Comparison of ENCODE assay signal across 16 cellular contexts in the genomic region with DNA sequence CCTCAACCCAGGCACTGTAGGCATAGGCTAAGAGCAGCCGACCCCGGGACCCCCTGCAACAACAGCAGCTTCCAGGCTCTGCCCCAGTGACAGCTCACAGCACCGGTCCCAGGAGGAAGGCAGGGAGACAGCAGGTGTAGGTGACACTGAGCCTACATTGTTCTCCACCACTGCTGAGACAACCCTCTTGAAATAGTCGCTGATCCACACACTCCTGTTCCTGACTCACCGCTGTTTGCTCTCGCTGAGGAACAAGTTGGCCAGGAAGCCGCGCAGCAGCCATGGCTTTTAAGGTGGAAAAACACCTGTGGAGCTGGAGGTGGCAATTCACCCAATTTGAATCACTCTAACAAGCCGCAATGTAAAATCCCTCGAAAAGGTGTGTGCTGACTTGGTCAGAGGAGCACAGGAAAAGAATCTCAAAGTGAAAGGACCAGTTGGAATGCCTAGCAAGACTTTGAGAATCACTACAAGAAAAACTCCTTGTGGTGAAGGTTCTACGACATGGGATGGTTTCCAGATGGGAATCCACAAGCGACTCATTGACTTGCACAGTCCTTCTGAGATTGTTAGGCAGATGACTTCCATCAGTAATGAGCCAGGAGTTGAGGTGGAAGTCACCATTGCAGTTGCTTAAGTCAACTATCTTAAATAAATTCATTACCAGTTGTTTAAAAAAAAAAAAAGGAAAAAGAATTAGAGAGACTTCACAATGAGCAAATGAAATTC.
DNase-seq lines count a peak whose midpoint lies in the region; ATAC-seq and TF ChIP-seq lines count a peak whose summit lies in the region.
"Had no signal": no experiment of that assay in that cellular context is flagged by ENCODE, and none has a peak within 500 bp of the region (broad histone marks: within the 10 kb centered on the region; RNA-seq: fewer than 3 reads in every experiment).

No MANE protein-coding gene starts in this region.

- H4K5ac ChIP-seq in IMR-90 (ENCODE audit: low read depth, low read length) = no peak overlapping the region

- in situ Hi-C loops in IMR-90 (cut with MboI; ENCODE audit: low sequenced_read_pairs) = no loop called here

- no peaks in the 10 kb centered on the region for H4K20me1 ChIP-seq in IMR-90 (ENCODE audit: insufficient read depth, low read length)

- H3K4me3 ChIP-seq in IMR-90 (ENCODE audit: insufficient read depth, low read depth, low read length) = no peak overlapping the region
- H3K4me3 ChIP-seq in fibroblast of the aortic adventitia (ENCODE audit: low read depth, low read length) = no peak overlapping the region
- H3K4me3 ChIP-seq: hepatocyte, thoracic aorta had no signal

- no peak overlapping the region for H2BK120ac ChIP-seq in IMR-90 (ENCODE audit: low read depth, low read length)

- no peak overlapping the region for H4K8ac ChIP-seq in IMR-90 (ENCODE audit: low read depth in 2 of 2, low read length in 2 of 2)

- H3K9me1 ChIP-seq in IMR-90 (ENCODE audit: insufficient read depth, low read length) = no peaks in the 10 kb centered on the region

- CTCF ChIA-PET in IMR-90 (lab: Yijun Ruan, JAX) = no interaction called here

- no peak overlapping the region for H2AFZ ChIP-seq in IMR-90 (replicated peaks; ENCODE audit: low read length, poor library complexity)
- H2AFZ ChIP-seq: hepatocyte had no signal

- H2BK5ac ChIP-seq in IMR-90 (ENCODE audit: low read depth, low read length, poor library complexity, severe bottlenecking) = no peak overlapping the region

- no peak overlapping the region; the same call in 1 of the 2 replicates for H3K4ac ChIP-seq in IMR-90 (ENCODE audit: low read depth, low read length)

- H2BK15ac ChIP-seq in IMR-90 (ENCODE audit: low read depth, low read length) = no peak overlapping the region

- TF ChIP-seq POLR2A in IMR-90 (IDR thresholded peaks at IDR 0.05; ENCODE audit: low read depth, low read length) = no peak

- H3K27ac ChIP-seq in IMR-90 (ENCODE audit: insufficient read depth, low read length) = no peak overlapping the region
- H3K27ac ChIP-seq: hepatocyte, thoracic aorta had no signal

- H2BK20ac ChIP-seq in IMR-90 (ENCODE audit: low read depth, low read length) = no peak overlapping the region

- DNase-seq in DMS153 (lab: John Stamatoyannopoulos, UW) = peak; percentile 77
- peak; percentile 40 for DNase-seq in IMR-90
- DNase-seq in SHP77 treated with DMSO at 0.1 percent for 48 hours (lab: John Stamatoyannopoulos, UW) = peak; percentile 23
- DNase-seq in fibroblast of the aortic adventitia (ENCODE audit: low read depth) = peak; percentile 51
- DNase-seq in posterior cingulate gyrus = no peak
- DNase-seq: activated CD4-positive, alpha-beta T cell treated with anti-CD3 and anti-CD28 coated beads, Interleukin-2, amount 50 U/mL, for 1 hour; activated naive CD4-positive, alpha-beta T cell; Caco-2; dermis blood vessel endothelial cell; left cardiac atrium; NCI-H2227 treated with DMSO at 0.1 percent for 48 hours had no signal

- no peak overlapping the region for H3K4me2 ChIP-seq in IMR-90 (ENCODE audit: low read depth, low read length)
- H3K4me2 ChIP-seq: hepatocyte had no signal

- TF ChIP-seq CTCF in IMR-90 (conservative IDR thresholded peaks at IDR 0.05; ENCODE audit: low read depth, low read length) = no peak
- no peak for TF ChIP-seq CTCF in fibroblast of the aortic adventitia (IDR thresholded peaks at IDR 0.05; ENCODE audit: insufficient read depth, low read length)

- no peak overlapping the region for H3K9ac ChIP-seq in IMR-90 (ENCODE audit: low read depth, low read length)

- peak overlapping the region; percentile 50 for H2AK9ac ChIP-seq in IMR-90 (replicated peaks; ENCODE audit: low read depth, low read length, poor library complexity)

- no peaks in the 10 kb centered on the region for H3K4me1 ChIP-seq in IMR-90 (ENCODE audit: control insufficient read depth, insufficient read depth, low read length)
- H3K4me1 ChIP-seq: Caco-2 had no signal

- no peak overlapping the region for H3K23ac ChIP-seq in IMR-90 (ENCODE audit: low read depth, low read length)

- intact Hi-C loops in IMR-90 (cut with micrococcal nuclease) = no loop called here
- intact Hi-C loops in posterior cingulate gyrus (cut with DNase I) = no loop called here

- BruUV-seq in IMR-90 (replicated peaks; lab: Mats Ljungman, UMichigan) = no TSS peak

- 100% methylated on average over 1 of the region's 12 CpGs; no CpG with 5 or more reads in 1 of the 2 experiments for WGBS in IMR-90 (ENCODE audit: extremely low coverage in 2 of 2, insufficient read length in 1 of 2), 2 experiments

- no peak overlapping the region for H3K56ac ChIP-seq in IMR-90 (ENCODE audit: extremely low read depth, insufficient read depth, low read length)

- ATAC-seq in IMR-90 (ENCODE audit: low read depth) (no peak), HG02970 (IDR thresholded peaks at IDR 0.05; ENCODE audit: low FRiP score, unreplicated experiment) (no peak), HG02798 (IDR thresholded peaks at IDR 0.05; ENCODE audit: poor library complexity, unreplicated experiment) (no peak), HG02610 (IDR thresholded peaks at IDR 0.05; ENCODE audit: unreplicated experiment) (no peak)
- ATAC-seq: left cardiac atrium had no signal

- POLR2A ChIA-PET in IMR-90 (lab: Charles Lee; ENCODE audit: unreplicated experiment) = no interaction called here

- H3K79me1 ChIP-seq in IMR-90 (ENCODE audit: low read depth in 1 of 2, low read length in 2 of 2) = no peaks in the 10 kb centered on the region

- no peak for TF ChIP-seq RAD21 in IMR-90 (IDR thresholded peaks at IDR 0.05; ENCODE audit: low read length)

- H2AK5ac ChIP-seq in IMR-90 (ENCODE audit: low read depth, low read length) = no peak overlapping the region

- H3K18ac ChIP-seq in IMR-90 (ENCODE audit: low read depth, low read length) = no peak overlapping the region

- no peaks in the 10 kb centered on the region; the same call in 1 of the 2 replicates for H3K9me3 ChIP-seq in IMR-90 (ENCODE audit: control insufficient read depth, insufficient read depth, low read length)
- H3K9me3 ChIP-seq: Caco-2, thoracic aorta had no signal

- H4K91ac ChIP-seq in IMR-90 (ENCODE audit: insufficient read depth, low read depth, low read length) = no peak overlapping the region

- H3K14ac ChIP-seq in IMR-90 (replicated peaks; ENCODE audit: low read depth, low read length) = no peak overlapping the region

- dilution Hi-C loops in IMR-90 (cut with HindIII; ENCODE audit: low sequenced_read_pairs, unreplicated experiment) = loop anchor here (25.0 kb wide), 1 partner anchor 183 kb away; no protein-coding TSS in a partner anchor

- peaks cover 26% of the 10 kb centered on the region for H3K27me3 ChIP-seq in IMR-90 (ENCODE audit: control insufficient read depth, insufficient read depth, low read length)
- H3K27me3 ChIP-seq: hepatocyte had no signal

- no peaks in the 10 kb centered on the region for H3K36me3 ChIP-seq in IMR-90 (ENCODE audit: control insufficient read depth, insufficient read depth, low read length)
- H3K36me3 ChIP-seq: thoracic aorta had no signal

TF ChIP-seq in IMR-90, 13 proteins besides CTCF, POLR2A, EP300 and RAD21:
- TF ChIP-seq CEBPB (IDR thresholded peaks at IDR 0.05; ENCODE audit: low read depth, low read length) = no peak
- TF ChIP-seq, protein P1, sequence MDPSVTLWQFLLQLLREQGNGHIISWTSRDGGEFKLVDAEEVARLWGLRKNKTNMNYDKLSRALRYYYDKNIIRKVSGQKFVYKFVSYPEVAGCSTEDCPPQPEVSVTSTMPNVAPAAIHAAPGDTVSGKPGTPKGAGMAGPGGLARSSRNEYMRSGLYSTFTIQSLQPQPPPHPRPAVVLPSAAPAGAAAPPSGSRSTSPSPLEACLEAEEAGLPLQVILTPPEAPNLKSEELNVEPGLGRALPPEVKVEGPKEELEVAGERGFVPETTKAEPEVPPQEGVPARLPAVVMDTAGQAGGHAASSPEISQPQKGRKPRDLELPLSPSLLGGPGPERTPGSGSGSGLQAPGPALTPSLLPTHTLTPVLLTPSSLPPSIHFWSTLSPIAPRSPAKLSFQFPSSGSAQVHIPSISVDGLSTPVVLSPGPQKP (IDR thresholded peaks at IDR 0.05; ENCODE audit: borderline replicate concordance, low read depth, low read length) = no peak
- no peak for TF ChIP-seq RCOR1 (IDR thresholded peaks at IDR 0.05; ENCODE audit: insufficient replicate concordance, low read length)
- TF ChIP-seq MXI1 (IDR thresholded peaks at IDR 0.05; ENCODE audit: borderline replicate concordance, low read depth, low read length) = no peak
- TF ChIP-seq MAFK (IDR thresholded peaks at IDR 0.05; ENCODE audit: low read depth, low read length) = no peak
- no peak for TF ChIP-seq BHLHE40 (IDR thresholded peaks at IDR 0.05; ENCODE audit: low read depth, low read length)
- no peak for TF ChIP-seq SMC3 (IDR thresholded peaks at IDR 0.05; ENCODE audit: low read depth, low read length)
- no peak for TF ChIP-seq FOS (IDR thresholded peaks at IDR 0.05; ENCODE audit: low read depth, low read length)
- TF ChIP-seq NFE2L2 (IDR thresholded peaks at IDR 0.05; ENCODE audit: low read depth, low read length) = no peak
- TF ChIP-seq RFX5 (IDR thresholded peaks at IDR 0.05; ENCODE audit: low read depth, low read length) = no peak
- TF ChIP-seq MAZ (IDR thresholded peaks at IDR 0.05; ENCODE audit: borderline replicate concordance, low read depth, low read length) = no peak
- no peak for TF ChIP-seq CHD1 (IDR thresholded peaks at IDR 0.05; ENCODE audit: low read depth, low read length)
- TF ChIP-seq, protein P2, sequence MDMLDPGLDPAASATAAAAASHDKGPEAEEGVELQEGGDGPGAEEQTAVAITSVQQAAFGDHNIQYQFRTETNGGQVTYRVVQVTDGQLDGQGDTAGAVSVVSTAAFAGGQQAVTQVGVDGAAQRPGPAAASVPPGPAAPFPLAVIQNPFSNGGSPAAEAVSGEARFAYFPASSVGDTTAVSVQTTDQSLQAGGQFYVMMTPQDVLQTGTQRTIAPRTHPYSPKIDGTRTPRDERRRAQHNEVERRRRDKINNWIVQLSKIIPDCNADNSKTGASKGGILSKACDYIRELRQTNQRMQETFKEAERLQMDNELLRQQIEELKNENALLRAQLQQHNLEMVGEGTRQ (IDR thresholded peaks at IDR 0.05; ENCODE audit: low read depth, low read length) = no peak

Comparison
In these comparisons a context has a peak if more than half of its experiments do, and no peak if none do; other contexts are left out.
1. DNase-seq: peak in DMS153 (single experiment), IMR-90 (single experiment), SHP77 treated with DMSO at 0.1 percent for 48 hours (single experiment) and fibroblast of the aortic adventitia (single experiment); none in posterior cingulate gyrus (0 of 10).